8 cellular contexts compared by ENCODE assay signal in the genomic region with DNA sequence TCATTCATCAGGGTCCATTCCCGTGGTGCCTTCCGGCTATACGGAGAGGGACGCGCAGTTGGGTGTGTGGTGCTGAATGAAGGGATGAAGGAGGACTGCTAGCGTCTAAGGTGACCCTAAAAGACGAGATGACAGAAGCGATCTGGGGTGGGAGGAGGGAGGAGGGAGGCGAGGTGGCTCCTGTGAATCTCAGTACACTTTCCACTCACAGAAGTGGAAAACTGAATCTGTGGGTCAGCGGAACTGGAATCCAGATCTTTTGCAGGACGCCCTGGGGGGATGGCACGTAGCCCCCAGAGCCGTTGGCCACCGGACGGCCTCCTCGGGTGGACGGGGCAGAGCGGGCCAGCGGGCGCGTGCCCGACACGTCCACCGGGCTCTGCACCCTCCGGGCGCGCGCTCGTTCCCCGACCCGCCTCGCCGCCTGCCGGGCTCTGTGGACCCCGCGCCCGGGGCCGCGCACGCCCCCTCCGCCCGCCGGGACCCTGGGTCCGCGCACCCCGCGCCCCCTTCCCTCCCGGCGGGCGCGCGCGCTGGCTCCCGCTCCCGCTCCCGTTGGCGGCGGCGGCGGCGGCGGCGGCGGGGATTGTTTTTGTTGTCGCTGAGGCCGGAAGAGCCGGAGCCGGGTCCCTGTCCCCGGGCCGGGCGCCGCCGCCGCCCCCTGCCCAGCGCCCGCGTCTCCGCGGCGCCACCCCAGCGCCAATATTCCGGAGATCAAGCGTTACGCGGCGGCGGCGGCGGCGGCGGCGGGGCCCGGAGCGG. TPM values are rescaled to one million over a fixed set of nuclear protein-coding genes. Genes with fewer than 3 reads are reported as not detected.
DNase-seq lines count a peak whose midpoint lies in the region; ATAC-seq, FAIRE-seq and TF ChIP-seq lines count a peak whose summit lies in the region.

Gene AGO4, plus strand, starts transcription at position 403 of the 762 bp plus-strand sequence. CDS start 401 bp downstream, outside the sequence.

- peak; percentile 29 to 37; a peak in 2 of 4 replicates for TF ChIP-seq POLR2A in HepG2 (IDR thresholded peaks at IDR 0.05; ENCODE audit: insufficient read depth in 1 of 2, low read depth in 2 of 2, low read length in 2 of 2)

- no peak for TF ChIP-seq RAD21 in HepG2 (CRISPR knock-in tag; IDR thresholded peaks at IDR 0.05)

- H3K27me3 ChIP-seq in effector memory CD4-positive, alpha-beta T cell (replicated peaks; ENCODE audit: control insufficient read depth, insufficient read depth, low read length, poor library complexity, severe bottlenecking) = no peaks in the 10 kb centered on the region
- peaks cover 0 to 2% of the 10 kb centered on the region in 2 experiments; a peak in 1 of 5 replicates for H3K27me3 ChIP-seq in HepG2 (ENCODE audit: control insufficient read depth in 1 of 2, insufficient read depth in 2 of 2, low read length in 2 of 2)

- peaks cover 31% of the 10 kb centered on the region for H3K4me1 Mint-ChIP-seq in activated CD4-positive, alpha-beta T cell treated with anti-CD3 and anti-CD28 coated beads for 36 hours

- 1% methylated on average over 16 of the region's 94 CpGs for WGBS in HepG2 (ENCODE audit: low lambda C conversion rate)

- H3K9me3 Mint-ChIP-seq in activated CD4-positive, alpha-beta T cell treated with anti-CD3 and anti-CD28 coated beads for 36 hours (ENCODE audit: low read depth) = no peaks in the 10 kb centered on the region

- intact Hi-C loops in activated CD4-positive, alpha-beta T cell treated with anti-CD3 and anti-CD28 coated beads for 36 hours (cut with DNase I, micrococcal nuclease) = loop anchor here in 1 of 2 experiments (5.0 kb wide), 2 partner anchors 35 to 125 kb away; partner anchors contain the start of gene AGO3
- intact Hi-C loops in HepG2 (cut with micrococcal nuclease; ENCODE audit: unreplicated experiment) = no loop called here

- peaks cover 19% of the 10 kb centered on the region for H3K4me1 ChIP-seq in effector memory CD4-positive, alpha-beta T cell (ENCODE audit: control insufficient read depth, insufficient read depth, low read length, poor library complexity, severe bottlenecking)
- H3K4me1 ChIP-seq in HepG2 (ENCODE audit: insufficient read depth, low read length) = peaks cover 23% of the 10 kb centered on the region

- peak within 1 kb of the TSS; percentile 70 for H3K27ac ChIP-seq in effector memory CD4-positive, alpha-beta T cell (ENCODE audit: insufficient read depth, low read length, poor library complexity, severe bottlenecking)
- H3K27ac ChIP-seq in HepG2 (ENCODE audit: extremely low read length, insufficient read depth, low read length) = peak within 1 kb of the TSS; percentile 66

- peak; percentile 56 for DNase-seq in activated CD4-positive, alpha-beta T cell treated with anti-CD3 and anti-CD28 coated beads for 36 hours
- no peak for DNase-seq in activated CD4-positive, alpha-beta T cell treated with anti-CD3 and anti-CD28 coated beads for 1 hour
- DNase-seq in NCI-H1092 (lab: John Stamatoyannopoulos, UW) (peak; percentile 67), HepG2 (ENCODE audit: low spot score) (peak; percentile 53), SIG-M5 (lab: John Stamatoyannopoulos, UW) (no peak)
- peak; percentile 4 to 10 for DNase-seq in activated CD4-positive, alpha-beta T cell treated with anti-CD3 and anti-CD28 coated beads, Interleukin-2, amount 50 U/mL, for 4 hours
- peak in 1 of 3 donors; percentile 16 for DNase-seq in effector memory CD4-positive, alpha-beta T cell
- peak; percentile 37 to 49 for DNase-seq in stimulated activated CD4-positive, alpha-beta T cell treated with anti-CD3 and anti-CD28 coated beads, Interleukin-2, amount 100 ng/mL, for 24 hours

- no peaks in the 10 kb centered on the region for H3K36me3 ChIP-seq in effector memory CD4-positive, alpha-beta T cell (ENCODE audit: control insufficient read depth, insufficient read depth, low read length)
- H3K36me3 ChIP-seq in HepG2 (replicated peaks in 1 of 2; ENCODE audit: control insufficient read depth in 1 of 2, insufficient read depth in 2 of 2, low read length in 2 of 2) = no peaks in the 10 kb centered on the region

- H4K20me1 ChIP-seq in HepG2 (ENCODE audit: insufficient read depth, low read length) = no peaks in the 10 kb centered on the region

- peak within 1 kb of the TSS; percentile 87 for H3K27ac Mint-ChIP-seq in activated CD4-positive, alpha-beta T cell treated with anti-CD3 and anti-CD28 coated beads for 36 hours

- H3K9me3 ChIP-seq in effector memory CD4-positive, alpha-beta T cell (ENCODE audit: control insufficient read depth, low read length) = no peaks in the 10 kb centered on the region
- H3K9me3 ChIP-seq in HepG2 (ENCODE audit: low read length) = no peaks in the 10 kb centered on the region

- H3K36me3 Mint-ChIP-seq in activated CD4-positive, alpha-beta T cell treated with anti-CD3 and anti-CD28 coated beads for 36 hours (ENCODE audit: low read depth) = no peaks in the 10 kb centered on the region

- H3K4me3 Mint-ChIP-seq in activated CD4-positive, alpha-beta T cell treated with anti-CD3 and anti-CD28 coated beads for 36 hours = peak within 1 kb of the TSS; percentile 82

- peaks cover 11% of the 10 kb centered on the region for H3K79me2 ChIP-seq in HepG2 (ENCODE audit: insufficient read depth, low read length)

- H3K27me3 Mint-ChIP-seq in activated CD4-positive, alpha-beta T cell treated with anti-CD3 and anti-CD28 coated beads for 36 hours = no peaks in the 10 kb centered on the region

- peak within 1 kb of the TSS; percentile 83 for H3K4me3 ChIP-seq in effector memory CD4-positive, alpha-beta T cell (ENCODE audit: insufficient read depth, low read depth, low read length, poor library complexity, severe bottlenecking)
- peak within 1 kb of the TSS; percentile 90 to 96 (median 95) for H3K4me3 ChIP-seq in HepG2 (replicated peaks in 1 of 3; ENCODE audit: insufficient read depth in 1 of 3, low read depth in 2 of 3, low read length in 3 of 3)

- peak within 1 kb of the TSS; percentile 85 for H3K9ac ChIP-seq in HepG2 (ENCODE audit: insufficient read depth, low read depth, low read length)

- H3K4me2 ChIP-seq in HepG2 (ENCODE audit: low read depth, low read length) = peak within 1 kb of the TSS; percentile 99

- TF ChIP-seq EP300 in HepG2 (IDR thresholded peaks at IDR 0.05; ENCODE audit: low read depth in 2 of 2, low read length in 2 of 2) (no peak), HepG2 (CRISPR knock-in tag; IDR thresholded peaks at IDR 0.05; ENCODE audit: borderline replicate concordance) (no peak)

- POLR2A ChIA-PET in activated CD4-positive, alpha-beta T cell treated with anti-CD3 and anti-CD28 coated beads for 36 hours (lab: Charles Lee) = no interaction called here
- POLR2A ChIA-PET in HepG2 (lab: Yijun Ruan, JAX) = no interaction called here

- H2AFZ ChIP-seq in HepG2 (ENCODE audit: low read length) = peak within 1 kb of the TSS; percentile 97

- ATAC-seq in activated CD4-positive, alpha-beta T cell treated with anti-CD3 and anti-CD28 coated beads for 36 hours = peak; percentile 31
- peak; percentile 78 for ATAC-seq in HepG2

- TF ChIP-seq CTCF in HepG2 (CRISPR knock-in tag; IDR thresholded peaks at IDR 0.05) = no peak

- in situ Hi-C loops in HepG2 (cut with HindIII; ENCODE audit: extremely low pct_ligation_motif_present, low pct_unique_long_range_greater_than_20kb) = no loop called here

- peak; percentile 46 for FAIRE-seq in HepG2 (lab: Jason Lieb, UNC)

- CTCF ChIA-PET in activated CD4-positive, alpha-beta T cell treated with anti-CD3 and anti-CD28 coated beads for 36 hours (lab: Charles Lee) = interaction anchor here (0.6 to 0.7 kb wide), 2 partner anchors 84 to 284 kb away, joined by 3 to 4 read pairs; no protein-coding TSS in a partner anchor
- CTCF ChIA-PET in HepG2 (lab: Yijun Ruan, JAX; ENCODE audit: low intra/inter-chr PET ratio, low total read pairs) = no interaction called here

- no TSS peak for BruUV-seq in HepG2 (replicated peaks; lab: Mats Ljungman, UMichigan)

TF ChIP-seq in HepG2, 621 proteins besides CTCF, POLR2A, EP300 and RAD21 (continues in another document):
- TF ChIP-seq HES4 (CRISPR knock-in tag; IDR thresholded peaks at IDR 0.05; ENCODE audit: borderline replicate concordance) (no peak), CHD2 (IDR thresholded peaks at IDR 0.05; ENCODE audit: low read depth, low read length) (no peak), HNF4G (IDR thresholded peaks at IDR 0.05; ENCODE audit: borderline replicate concordance, low read depth, low read length) (no peak), HNF4G (CRISPR knock-in tag; IDR thresholded peaks at IDR 0.05; ENCODE audit: borderline replicate concordance, low read depth) (no peak)

RNA-seq across cellular contexts. Expression of gene AGO4, which starts in this region (rescaled TPM):
- total RNA-seq in activated CD4-positive, alpha-beta T cell treated with anti-CD3 and anti-CD28 coated beads for 36 hours = 10 to 100 TPM in 1 of 2 experiments, 1 to 10 TPM in 1; 4.1 to 10.1 TPM
- total RNA-seq in HepG2 (2016; rRNA removed; fragmentation: Illumina TruSeq; extraction: Trizol) = 6.0 and 6.8 TPM in 2 replicates
- total RNA-seq in HepG2 (2016; cell fraction: cytosol; rRNA removed; fragmentation: Illumina TruSeq; extraction: Trizol; ENCODE audit: low read depth) = 3.0 and 4.0 TPM in 2 replicates
- 4.8 and 6.6 TPM in 2 replicates for total RNA-seq in HepG2 (2016; cell fraction: insoluble cytoplasmic fraction; rRNA removed; fragmentation: Illumina TruSeq; extraction: Trizol)
- 4.0 and 7.0 TPM in 2 replicates for total RNA-seq in HepG2 (2016; cell fraction: membrane; rRNA removed; fragmentation: Illumina TruSeq; extraction: Trizol)
- total RNA-seq in HepG2 (2016; cell fraction: nucleus; rRNA removed; fragmentation: Illumina TruSeq; extraction: Trizol) = 8.4 and 9.1 TPM in 2 replicates
- polyA plus RNA-seq in HepG2 (2011; rRNA removed) = 13.8 and 14.6 TPM in 2 replicates
- polyA plus RNA-seq in HepG2 (2011; cell fraction: cytosol; rRNA removed) = 8.4 and 8.5 TPM in 2 replicates
- 15.1 and 16.9 TPM in 2 replicates for polyA plus RNA-seq in HepG2 (2011; cell fraction: nucleus; rRNA removed)
- polyA plus RNA-seq in HepG2 (2012) = 8.8 and 9.8 TPM in 2 replicates
- 0.53 and 1.4 TPM in 2 replicates for polyA plus RNA-seq in HepG2 (2016; cell fraction: cytosol; fragmentation: Illumina TruSeq; extraction: Trizol; ENCODE audit: low read depth)
- 3.8 and 5.2 TPM in 2 replicates for polyA plus RNA-seq in HepG2 (2016; cell fraction: insoluble cytoplasmic fraction; fragmentation: Illumina TruSeq; extraction: Trizol; ENCODE audit: low read depth)
- polyA plus RNA-seq in HepG2 (2016; cell fraction: membrane; fragmentation: Illumina TruSeq; extraction: Trizol; ENCODE audit: low read depth) = 2.3 and 3.6 TPM in 2 replicates
- 10.2 and 12.8 TPM in 2 replicates for polyA plus RNA-seq in HepG2 (2016; cell fraction: nucleus; fragmentation: Illumina TruSeq; extraction: Trizol; ENCODE audit: insufficient read depth, low read depth)
- 17.3 and 43.6 TPM in 2 replicates for polyA minus RNA-seq in HepG2 (2011; rRNA and poly(A)+ RNA removed; ENCODE audit: low replicate concordance)
- 13.8 and 14.4 TPM in 2 replicates for polyA minus RNA-seq in HepG2 (2011; cell fraction: cytosol; rRNA and poly(A)+ RNA removed)
- 25.6 and 31.6 TPM in 2 replicates for polyA minus RNA-seq in HepG2 (2011; cell fraction: nucleus; rRNA and poly(A)+ RNA removed)

Comparison
In these comparisons a context has a peak if more than half of its experiments do, and no peak if none do; other contexts are left out.
1. DNase-seq: peak in activated CD4-positive, alpha-beta T cell treated with anti-CD3 and anti-CD28 coated beads for 36 hours (single experiment), NCI-H1092 (single experiment), activated CD4-positive, alpha-beta T cell treated with anti-CD3 and anti-CD28 coated beads, Interleukin-2, amount 50 U/mL, for 4 hours (2 of 2), HepG2 (single experiment) and stimulated activated CD4-positive, alpha-beta T cell treated with anti-CD3 and anti-CD28 coated beads, Interleukin-2, amount 100 ng/mL, for 24 hours (2 of 2); none in activated CD4-positive, alpha-beta T cell treated with anti-CD3 and anti-CD28 coated beads for 1 hour (single experiment) and SIG-M5 (single experiment).